ENCODE assay signal across 12 cellular contexts in genomic region chr9:117448066-117448465, GRCh38. TPM values are rescaled to one million over a fixed set of nuclear protein-coding genes. Genes with fewer than 3 reads are reported as not detected.
DNase-seq lines count a peak whose midpoint lies in the region; ATAC-seq, FAIRE-seq and TF ChIP-seq lines count a peak whose summit lies in the region.
"Had no signal": no experiment of that assay in that cellular context is flagged by ENCODE, and none has a peak within 500 bp of the region (broad histone marks: within the 10 kb centered on the region; RNA-seq: fewer than 3 reads in every experiment).

No MANE protein-coding gene starts in this region.

- H3K4me1 ChIP-seq in psoas muscle: no peaks in the 10 kb centered on the region
- H3K4me1 ChIP-seq in HepG2 (ENCODE audit: insufficient read depth, low read length): no peaks in the 10 kb centered on the region

- FAIRE-seq in HepG2 (lab: Jason Lieb, UNC): no peak

- DNase-seq in EL: peak; percentile 2
- peak; percentile 20 for DNase-seq in M059J (ENCODE audit: low read depth)
- DNase-seq in myocyte (ENCODE audit: low read depth): peak; percentile 19
- DNase-seq in psoas muscle: no peak
- DNase-seq in HepG2 (ENCODE audit: low spot score): no peak
- DNase-seq: activated T-cell treated with anti-CD3 and anti-CD28 coated beads, Interleukin-2, amount 50 U/mL, for 48 hours; CD8-positive, alpha-beta memory T cell; NCI-H1417 treated with DMSO at 0.1 percent for 48 hours; SW 1271 had no signal

- no peaks in the 10 kb centered on the region for H3K79me2 ChIP-seq in HepG2 (ENCODE audit: insufficient read depth, low read length)

- TF ChIP-seq POLR2A in HepG2 (IDR thresholded peaks at IDR 0.05; ENCODE audit: insufficient read depth in 1 of 2, low read depth in 2 of 2, low read length in 2 of 2): no peak

- H3K4me2 ChIP-seq in HepG2 (ENCODE audit: low read depth, low read length): no peak overlapping the region

- no peak for TF ChIP-seq RAD21 in HepG2 (CRISPR knock-in tag; IDR thresholded peaks at IDR 0.05)

- ATAC-seq in GM18909 (IDR thresholded peaks at IDR 0.05; ENCODE audit: poor library complexity, unreplicated experiment): no peak
- ATAC-seq in psoas muscle: no peak
- no peak for ATAC-seq in HG02588 (IDR thresholded peaks at IDR 0.05; ENCODE audit: unreplicated experiment)
- no peak for ATAC-seq in HepG2

- no peak overlapping the region for H3K9ac ChIP-seq in HepG2 (ENCODE audit: insufficient read depth, low read depth, low read length)

- H3K9me3 ChIP-seq in psoas muscle (no peaks in the 10 kb centered on the region), HepG2 (ENCODE audit: low read length) (no peaks in the 10 kb centered on the region)

- POLR2A ChIA-PET in HepG2 (lab: Yijun Ruan, JAX): no interaction called here

- no peaks in the 10 kb centered on the region for H4K20me1 ChIP-seq in HepG2 (ENCODE audit: insufficient read depth, low read length)

- TF ChIP-seq EP300 in HepG2 (IDR thresholded peaks at IDR 0.05; ENCODE audit: low read depth in 2 of 2, low read length in 2 of 2) (no peak), HepG2 (CRISPR knock-in tag; IDR thresholded peaks at IDR 0.05; ENCODE audit: borderline replicate concordance) (no peak)

- BruUV-seq in HepG2 (replicated peaks; lab: Mats Ljungman, UMichigan): no TSS peak

- H3K27me3 ChIP-seq in psoas muscle (ENCODE audit: insufficient read depth in 3 of 3, low read length in 2 of 3) (no peaks in the 10 kb centered on the region), HepG2 (ENCODE audit: control insufficient read depth in 1 of 2, insufficient read depth in 2 of 2, low read length in 2 of 2) (no peaks in the 10 kb centered on the region)

- H3K4me3 ChIP-seq in psoas muscle (no peak overlapping the region), HepG2 (replicated peaks in 1 of 3; ENCODE audit: insufficient read depth in 1 of 3, low read depth in 2 of 3, low read length in 3 of 3) (no peak overlapping the region)

- TF ChIP-seq CTCF in VCaP (conservative IDR thresholded peaks at IDR 0.05) (peak; percentile 36; the same call in 1 of the 2 replicates), psoas muscle (IDR thresholded peaks at IDR 0.05) (no peak), HepG2 (CRISPR knock-in tag; IDR thresholded peaks at IDR 0.05) (no peak)

- no peak overlapping the region for H2AFZ ChIP-seq in HepG2 (ENCODE audit: low read length)

- no peak overlapping the region for H3K27ac ChIP-seq in VCaP
- H3K27ac ChIP-seq in psoas muscle: no peak overlapping the region
- H3K27ac ChIP-seq in HepG2 (ENCODE audit: extremely low read length, insufficient read depth, low read length): no peak overlapping the region

- intact Hi-C loops in psoas muscle (cut with DNase I) (no loop called here), HepG2 (cut with micrococcal nuclease; ENCODE audit: unreplicated experiment) (no loop called here)

- 57 to 63% (median 60%) methylated on average over 3 of the region's 3 CpGs for WGBS in psoas muscle, 3 donors
- 36% methylated on average over 3 of the region's 3 CpGs for WGBS in HepG2 (ENCODE audit: low lambda C conversion rate)

- in situ Hi-C loops in HepG2 (cut with HindIII; ENCODE audit: extremely low pct_ligation_motif_present, low pct_unique_long_range_greater_than_20kb): no loop called here

- H3K36me3 ChIP-seq in psoas muscle (ENCODE audit: insufficient read depth in 1 of 2, low read depth in 1 of 2) (no peaks in the 10 kb centered on the region), HepG2 (replicated peaks in 1 of 2; ENCODE audit: control insufficient read depth in 1 of 2, insufficient read depth in 2 of 2, low read length in 2 of 2) (no peaks in the 10 kb centered on the region)

- CTCF ChIA-PET in HepG2 (lab: Yijun Ruan, JAX; ENCODE audit: low intra/inter-chr PET ratio, low total read pairs): no interaction called here

TF ChIP-seq in HepG2, 621 proteins besides CTCF, POLR2A, EP300 and RAD21:
- TF ChIP-seq ZNF468 (CRISPR knock-in tag; IDR thresholded peaks at IDR 0.05) (no peak), SRF (IDR thresholded peaks at IDR 0.05; ENCODE audit: low read depth, low read length) (no peak), E2F2 (CRISPR knock-in tag; IDR thresholded peaks at IDR 0.05; ENCODE audit: borderline replicate concordance) (no peak), HOXA9 (CRISPR knock-in tag; IDR thresholded peaks at IDR 0.05; ENCODE audit: borderline replicate concordance) (no peak), ZC3H13 (CRISPR knock-in tag; IDR thresholded peaks at IDR 0.05) (no peak), ZNF569 (CRISPR knock-in tag; IDR thresholded peaks at IDR 0.05; ENCODE audit: borderline replicate concordance) (no peak), FOXP1 (IDR thresholded peaks at IDR 0.05) (no peak), FOXP1 (CRISPR knock-in tag; IDR thresholded peaks at IDR 0.05) (no peak), ZNF274 (CRISPR knock-in tag; IDR thresholded peaks at IDR 0.05) (no peak), ZNF878 (CRISPR knock-in tag; IDR thresholded peaks at IDR 0.05) (no peak), ZNF263 (CRISPR knock-in tag; IDR thresholded peaks at IDR 0.05) (no peak), ZNF775 (CRISPR knock-in tag; IDR thresholded peaks at IDR 0.05; ENCODE audit: borderline replicate concordance) (no peak)

RNA-seq across cellular contexts. Expression of gene ASTN2, which starts 33.2 kb away (rescaled TPM):
- 4.2 and 4.3 TPM in 2 replicates for total RNA-seq in M059J (2014; rRNA removed; shearing (Covaris generic))
- total RNA-seq in myocyte: 25.3 and 28.5 TPM in 2 replicates
- polyA plus RNA-seq in myocyte (2012): 26.6 TPM
- 10 to 100 TPM in 1 of 4 donors, 1 to 10 TPM in 3; 2.8 to 10.3 (median 6.9) TPM for total RNA-seq in psoas muscle
- polyA plus RNA-seq in psoas muscle: 1 to 10 TPM; 2.0 to 3.3 (median 2.2) TPM
- 13.5 TPM in 2 replicates for total RNA-seq in HepG2 (2016; rRNA removed; fragmentation: Illumina TruSeq; extraction: Trizol)
- 3.3 and 6.2 TPM in 2 replicates for total RNA-seq in HepG2 (2016; cell fraction: cytosol; rRNA removed; fragmentation: Illumina TruSeq; extraction: Trizol; ENCODE audit: low read depth)
- 12.7 and 14.5 TPM in 2 replicates for total RNA-seq in HepG2 (2016; cell fraction: insoluble cytoplasmic fraction; rRNA removed; fragmentation: Illumina TruSeq; extraction: Trizol)
- total RNA-seq in HepG2 (2016; cell fraction: membrane; rRNA removed; fragmentation: Illumina TruSeq; extraction: Trizol): 8.3 and 11.1 TPM in 2 replicates
- total RNA-seq in HepG2 (2016; cell fraction: nucleus; rRNA removed; fragmentation: Illumina TruSeq; extraction: Trizol): 18.0 and 18.2 TPM in 2 replicates
- polyA plus RNA-seq in HepG2 (2011; rRNA removed): 5.2 TPM in 2 replicates
- polyA plus RNA-seq in HepG2 (2011; cell fraction: cytosol; rRNA removed): 4.9 and 5.5 TPM in 2 replicates
- polyA plus RNA-seq in HepG2 (2011; cell fraction: nucleus; rRNA removed): 5.3 and 5.9 TPM in 2 replicates
- polyA plus RNA-seq in HepG2 (2012): 3.2 and 3.9 TPM in 2 replicates
- 2.7 and 5.4 TPM in 2 replicates for polyA plus RNA-seq in HepG2 (2016; cell fraction: cytosol; fragmentation: Illumina TruSeq; extraction: Trizol; ENCODE audit: low read depth)
- polyA plus RNA-seq in HepG2 (2016; cell fraction: insoluble cytoplasmic fraction; fragmentation: Illumina TruSeq; extraction: Trizol; ENCODE audit: low read depth): 11.5 and 11.8 TPM in 2 replicates
- 5.5 and 8.3 TPM in 2 replicates for polyA plus RNA-seq in HepG2 (2016; cell fraction: membrane; fragmentation: Illumina TruSeq; extraction: Trizol; ENCODE audit: low read depth)
- polyA plus RNA-seq in HepG2 (2016; cell fraction: nucleus; fragmentation: Illumina TruSeq; extraction: Trizol; ENCODE audit: insufficient read depth, low read depth): 6.9 and 9.1 TPM in 2 replicates
- 9.0 and 18.9 TPM in 2 replicates for polyA minus RNA-seq in HepG2 (2011; rRNA and poly(A)+ RNA removed; ENCODE audit: low replicate concordance)
- 2.4 and 2.6 TPM in 2 replicates for polyA minus RNA-seq in HepG2 (2011; cell fraction: cytosol; rRNA and poly(A)+ RNA removed)
- 23.3 and 26.1 TPM in 2 replicates for polyA minus RNA-seq in HepG2 (2011; cell fraction: nucleus; rRNA and poly(A)+ RNA removed)

Comparison
In these comparisons a context has a peak if more than half of its experiments do, and no peak if none do; other contexts are left out.
1. DNase-seq: peak in EL (single experiment), M059J (single experiment) and myocyte (single experiment); none in psoas muscle (0 of 2) and HepG2 (single experiment).